Comparison of ENCODE assay signal across 11 cellular contexts in the genomic region with DNA sequence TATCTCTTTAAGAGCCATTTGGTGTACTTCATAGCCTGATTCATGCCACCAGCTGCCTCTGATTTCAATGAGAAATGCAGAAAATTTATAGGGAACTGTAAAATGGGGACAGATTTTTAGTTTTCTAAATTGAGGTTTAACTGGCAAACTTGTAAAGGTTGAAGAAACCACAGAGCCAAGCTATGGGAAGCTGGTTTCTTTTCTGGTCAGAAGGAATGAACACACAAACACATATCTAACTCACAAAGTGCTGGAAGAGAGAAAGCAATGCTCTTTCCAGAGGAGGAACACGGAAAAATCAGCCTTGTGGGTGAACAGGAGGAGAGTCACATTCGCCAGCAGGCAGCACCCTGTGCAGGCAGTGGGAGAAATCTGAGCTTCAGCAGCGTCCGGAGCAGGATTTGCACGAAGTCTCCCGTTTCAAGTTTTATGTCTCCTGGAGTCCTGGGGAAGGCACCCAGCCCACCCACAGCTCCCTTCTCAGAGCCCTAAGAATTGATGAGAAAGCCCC. TPM values are rescaled to one million over a fixed set of nuclear protein-coding genes. Genes with fewer than 3 reads are reported as not detected.
DNase-seq lines count a peak whose midpoint lies in the region; ATAC-seq and TF ChIP-seq lines count a peak whose summit lies in the region.
"Had no signal": no experiment of that assay in that cellular context is flagged by ENCODE, and none has a peak within 500 bp of the region (broad histone marks: within the 10 kb centered on the region; RNA-seq: fewer than 3 reads in every experiment).

No MANE protein-coding gene starts in this region.

- H3K27me3 Mint-ChIP-seq in WTC11 (ENCODE audit: low read depth) (peaks cover 7% of the 10 kb centered on the region), osteocyte (ENCODE audit: unreplicated experiment) (peaks cover 7% of the 10 kb centered on the region)

- TF ChIP-seq CTCF in WTC11 (IDR thresholded peaks at IDR 0.05): no peak
- TF ChIP-seq CTCF in osteocyte (IDR thresholded peaks at IDR 0.05): no peak
- no peak for TF ChIP-seq CTCF in GM10266 (IDR thresholded peaks at IDR 0.05; ENCODE audit: control insufficient read depth, insufficient read depth, low read depth, missing control alignments)

- no peaks in the 10 kb centered on the region for H3K36me3 Mint-ChIP-seq in WTC11
- H3K36me3 Mint-ChIP-seq in osteocyte (ENCODE audit: unreplicated experiment): no peaks in the 10 kb centered on the region
- H3K36me3 Mint-ChIP-seq: CD4-positive, CD25-positive, alpha-beta regulatory T cell had no signal

- CTCF ChIA-PET in WTC11 (lab: Charles Lee): interaction anchor here (0.8 to 1.8 kb wide), 8 partner anchors 12 to 388 kb away, joined by 3 to 8 read pairs (median 4); a partner anchor contains a TSS

- H3K9me3 Mint-ChIP-seq in WTC11 (no peaks in the 10 kb centered on the region), osteocyte (ENCODE audit: unreplicated experiment) (no peaks in the 10 kb centered on the region)

- H3K4me3 Mint-ChIP-seq in WTC11 (peak overlapping the region; percentile 78), osteocyte (ENCODE audit: unreplicated experiment) (peak overlapping the region; percentile 33)
- H3K4me3 Mint-ChIP-seq: CD4-positive, CD25-positive, alpha-beta regulatory T cell had no signal

- ATAC-seq in WTC11 (peak; percentile 51), left ventricle myocardium superior (peak; percentile 44), GM18520 (IDR thresholded peaks at IDR 0.05; ENCODE audit: unreplicated experiment) (no peak)

- POLR2A ChIA-PET in WTC11 (lab: Charles Lee): no interaction called here

- H3K27ac Mint-ChIP-seq in WTC11 (no peak overlapping the region), osteocyte (ENCODE audit: unreplicated experiment) (peak overlapping the region; percentile 21)
- H3K27ac Mint-ChIP-seq: CD4-positive, CD25-positive, alpha-beta regulatory T cell had no signal

- peaks cover 62% of the 10 kb centered on the region for H3K4me1 Mint-ChIP-seq in WTC11
- H3K4me1 Mint-ChIP-seq in osteocyte (ENCODE audit: unreplicated experiment): peaks cover 29% of the 10 kb centered on the region
- H3K4me1 Mint-ChIP-seq: CD4-positive, CD25-positive, alpha-beta regulatory T cell had no signal

- intact Hi-C loops in left ventricle myocardium superior (cut with micrococcal nuclease): loop anchor here (10.0 kb wide), 1 partner anchor 76 kb away; no protein-coding TSS in a partner anchor

- peak; percentile 30 for DNase-seq in AG20443 (ENCODE audit: low spot score)
- DNase-seq in WTC11 (ENCODE audit: low spot score): no peak
- no peak for DNase-seq in left ventricle myocardium superior
- no peak for DNase-seq in osteocyte (ENCODE audit: extremely low spot score, unreplicated experiment)
- DNase-seq in GM10266 (ENCODE audit: extremely low spot score): no peak
- DNase-seq in NCI-H1694 (lab: John Stamatoyannopoulos, UW): no peak
- DNase-seq in activated CD4-positive, alpha-beta T cell treated with anti-CD3 and anti-CD28 coated beads for 4 hours: no peak
- DNase-seq: CD4-positive, CD25-positive, alpha-beta regulatory T cell; dermis blood vessel endothelial cell; NCI-H82 had no signal

TF ChIP-seq in WTC11, 78 proteins besides CTCF, POLR2A, EP300 and RAD21:
- TF ChIP-seq ZNF219 (CRISPR knock-in tag; IDR thresholded peaks at IDR 0.05; ENCODE audit: borderline replicate concordance) (no peak), OVOL2 (CRISPR knock-in tag; IDR thresholded peaks at IDR 0.05; ENCODE audit: borderline replicate concordance) (no peak), GRHL2 (CRISPR knock-in tag; IDR thresholded peaks at IDR 0.05; ENCODE audit: insufficient replicate concordance, severe bottlenecking) (no peak), ZNF317 (CRISPR knock-in tag; IDR thresholded peaks at IDR 0.05; ENCODE audit: borderline replicate concordance, low read depth) (no peak), NR1H2 (CRISPR knock-in tag; IDR thresholded peaks at IDR 0.05) (no peak)
- TF ChIP-seq, protein P1, sequence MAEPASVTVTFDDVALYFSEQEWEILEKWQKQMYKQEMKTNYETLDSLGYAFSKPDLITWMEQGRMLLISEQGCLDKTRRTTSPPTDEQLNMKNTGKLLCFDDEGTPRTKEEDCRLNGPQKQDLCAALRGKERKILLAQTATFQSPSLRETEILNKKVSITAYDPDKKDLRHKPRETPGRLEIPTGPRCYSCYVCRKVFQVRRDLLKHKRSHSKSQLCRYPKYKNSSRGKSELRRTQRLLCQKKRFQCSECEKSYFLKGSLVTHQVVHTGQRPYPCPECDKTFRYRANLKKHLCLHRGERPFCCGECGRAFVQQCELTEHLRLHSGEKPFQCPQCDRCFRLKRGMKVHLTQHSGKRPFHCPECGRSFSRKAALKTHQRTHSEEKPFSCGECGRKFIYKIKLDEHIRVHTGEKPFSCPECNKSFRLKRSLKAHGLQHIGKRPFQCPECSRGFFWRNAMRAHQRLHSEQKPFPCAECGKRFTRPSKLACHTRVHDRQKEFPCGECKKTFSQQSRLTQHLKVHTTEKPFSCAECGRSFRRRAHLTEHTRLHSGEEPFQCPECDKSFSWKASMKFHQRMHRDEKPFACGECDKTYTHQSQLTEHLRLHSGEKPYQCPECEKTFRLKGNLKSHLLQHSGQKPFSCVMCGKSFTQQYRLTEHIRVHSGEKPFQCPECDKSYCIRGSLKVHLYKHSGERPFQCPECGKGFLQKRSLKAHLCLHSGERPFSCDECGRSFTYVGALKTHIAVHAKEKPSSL (CRISPR knock-in tag; conservative IDR thresholded peaks at IDR 0.05): no peak
- TF ChIP-seq, protein P2, sequence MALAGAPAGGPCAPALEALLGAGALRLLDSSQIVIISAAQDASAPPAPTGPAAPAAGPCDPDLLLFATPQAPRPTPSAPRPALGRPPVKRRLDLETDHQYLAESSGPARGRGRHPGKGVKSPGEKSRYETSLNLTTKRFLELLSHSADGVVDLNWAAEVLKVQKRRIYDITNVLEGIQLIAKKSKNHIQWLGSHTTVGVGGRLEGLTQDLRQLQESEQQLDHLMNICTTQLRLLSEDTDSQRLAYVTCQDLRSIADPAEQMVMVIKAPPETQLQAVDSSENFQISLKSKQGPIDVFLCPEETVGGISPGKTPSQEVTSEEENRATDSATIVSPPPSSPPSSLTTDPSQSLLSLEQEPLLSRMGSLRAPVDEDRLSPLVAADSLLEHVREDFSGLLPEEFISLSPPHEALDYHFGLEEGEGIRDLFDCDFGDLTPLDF (CRISPR knock-in tag; IDR thresholded peaks at IDR 0.05): no peak

RNA-seq across cellular contexts. Expression of a gene that starts 0.5 kb away (rescaled TPM):
- total RNA-seq in WTC11 (2021) (2.2 to 3.5 TPM (median 3.1 TPM) in 3 replicates), left ventricle myocardium superior (51.9 TPM), osteocyte (not detected in 2 replicates)
- total RNA-seq: CD4-positive, CD25-positive, alpha-beta regulatory T cell had no signal

Comparison
In these comparisons a context has a peak if more than half of its experiments do, and no peak if none do; other contexts are left out.
1. RNA of a gene that starts 0.5 kb away (total RNA-seq): 51.9 TPM in left ventricle myocardium superior (single experiment); 2.2 to 3.5 TPM in WTC11 and not detected in osteocyte; every median in the first group is over 10 times any median in the second.